ENCODE assay signal across 9 cellular contexts in genomic region chr22:45007946-45008852, GRCh38. TPM values are rescaled to one million over a fixed set of nuclear protein-coding genes. Genes with fewer than 3 reads are reported as not detected.
DNase-seq lines count a peak whose midpoint lies in the region; ATAC-seq, FAIRE-seq and TF ChIP-seq lines count a peak whose summit lies in the region.
"Had no signal": no experiment of that assay in that cellular context is flagged by ENCODE, and none has a peak within 500 bp of the region (broad histone marks: within the 10 kb centered on the region; RNA-seq: fewer than 3 reads in every experiment).

No MANE protein-coding gene starts in this region.

- peaks cover 5% of the 10 kb centered on the region for H3K4me1 Mint-ChIP-seq in MCF 10A (ENCODE audit: insufficient read depth, unreplicated experiment)

- CTCF ChIA-PET in A549 (lab: Yijun Ruan, JAX), result interaction anchor here (1.7 kb wide), 1 partner anchor 15 kb away, joined by 3 read pairs; no protein-coding TSS in a partner anchor
- CTCF ChIA-PET in MCF 10A (lab: Yijun Ruan, JAX), result interaction anchor here (0.6 kb wide), 1 partner anchor 75 kb away, joined by 3 read pairs; no protein-coding TSS in a partner anchor

- H3K9me3 Mint-ChIP-seq in MCF 10A (ENCODE audit: unreplicated experiment), result no peaks in the 10 kb centered on the region

- no peak for TF ChIP-seq RAD21 in A549 (conservative IDR thresholded peaks at IDR 0.05 in 1 of 2, IDR thresholded peaks at IDR 0.05 in 1 of 2)

- TF ChIP-seq CTCF in A549 (IDR thresholded peaks at IDR 0.05) (no peak), MCF 10A (IDR thresholded peaks at IDR 0.05; ENCODE audit: unreplicated experiment) (no peak)

- H3K9ac ChIP-seq in HUES48 (ENCODE audit: low read depth, low read length), result peak overlapping the region; percentile 73

- peak overlapping the region; percentile 97 for H3K4me2 ChIP-seq in A549

- peak overlapping the region; percentile 54 for H3K4me3 Mint-ChIP-seq in MCF 10A (ENCODE audit: unreplicated experiment)

- peak overlapping the region; percentile 66 for H3K4me3 ChIP-seq in A549
- H3K4me3 ChIP-seq in HUES48 (ENCODE audit: low read depth, low read length), result peak overlapping the region; percentile 86

- intact Hi-C loops in MCF 10A (cut with micrococcal nuclease), result no loop called here

- WGBS in A549 (ENCODE audit: missing lambda C conversion rate), result 0% methylated on average over 9 of the region's 87 CpGs

- peaks cover 54% of the 10 kb centered on the region for H3K27me3 Mint-ChIP-seq in MCF 10A (ENCODE audit: insufficient read depth, unreplicated experiment)

- no peak overlapping the region for H3K27ac Mint-ChIP-seq in MCF 10A (ENCODE audit: low read depth, unreplicated experiment)

- POLR2A ChIA-PET in A549 (lab: Yijun Ruan, JAX) (no interaction called here), MCF 10A (lab: Yijun Ruan, JAX) (no interaction called here)

- TF ChIP-seq POLR2A in A549 (IDR thresholded peaks at IDR 0.05; ENCODE audit: low read length), result no peak
- no peak for TF ChIP-seq POLR2A in H54 (IDR thresholded peaks at IDR 0.05; ENCODE audit: low read depth, low read length)

- peak; percentile 39 to 60; a peak in 4 of 6 replicates for ATAC-seq in A549

- no peaks in the 10 kb centered on the region for H3K27me3 ChIP-seq in HUES48 (ENCODE audit: control insufficient read depth, insufficient read depth, low read length)

- peaks cover 16% of the 10 kb centered on the region for H3K36me3 ChIP-seq in HUES48 (ENCODE audit: control insufficient read depth, insufficient read depth, low read length)

- no peaks in the 10 kb centered on the region for H3K4me1 ChIP-seq in A549
- peaks cover 27% of the 10 kb centered on the region for H3K4me1 ChIP-seq in HUES48 (ENCODE audit: control insufficient read depth, insufficient read depth, low read length)

- BruUV-seq in MCF 10A (replicated peaks; lab: Mats Ljungman, UMichigan), result no TSS peak

- no peaks in the 10 kb centered on the region for H3K36me3 Mint-ChIP-seq in MCF 10A (ENCODE audit: insufficient read depth, unreplicated experiment)

- peak; percentile 15 to 43 for DNase-seq in A549 (ENCODE audit: low read depth in 1 of 2, low spot score in 1 of 2)
- DNase-seq in MCF 10A (ENCODE audit: unreplicated experiment), result no peak
- peak; percentile 4 for DNase-seq in myocyte (ENCODE audit: low read depth)
- no peak for DNase-seq in GM03348 (ENCODE audit: low spot score)
- DNase-seq in NCI-H2029 treated with DMSO at 0.1 percent for 48 hours (lab: John Stamatoyannopoulos, UW), result no peak
- DNase-seq in NCI-H526 treated with DMSO at 0.1 percent for 48 hours (lab: John Stamatoyannopoulos, UW), result no peak
- DNase-seq in H54 (ENCODE audit: insufficient read length, low spot score), result no peak

- peak overlapping the region; percentile 61 to 92; a peak in 3 of 6 replicates for H3K27ac ChIP-seq in A549
- peak overlapping the region; percentile 94 for H3K27ac ChIP-seq in HUES48 (ENCODE audit: low read depth, low read length)

- FAIRE-seq in A549 (lab: Jason Lieb, UNC), result no peak
- no peak for FAIRE-seq in H54 (lab: Jason Lieb, UNC)
- FAIRE-seq: TTC549 had no signal

- H3K9me3 ChIP-seq in A549 (no peaks in the 10 kb centered on the region), HUES48 (ENCODE audit: control insufficient read depth, insufficient read depth, low read length) (no peaks in the 10 kb centered on the region)

- TF ChIP-seq EP300 in A549 (IDR thresholded peaks at IDR 0.05), result no peak

TF ChIP-seq in A549, 52 proteins besides CTCF, POLR2A, EP300 and RAD21:
- TF ChIP-seq CBX8 (IDR thresholded peaks at IDR 0.05) (no peak), REST (IDR thresholded peaks at IDR 0.05) (peak; percentile 68; the same call in 1 of the 2 replicates), PBX3 (IDR thresholded peaks at IDR 0.05) (no peak), MAX (IDR thresholded peaks at IDR 0.05) (peak; percentile 36; the same call in 1 of the 2 replicates), NPAS2 (CRISPR knock-in tag; IDR thresholded peaks at IDR 0.05; ENCODE audit: borderline replicate concordance) (no peak)

RNA-seq across cellular contexts. Expression of gene PHF21B, which starts 1.6 kb away (rescaled TPM):
- polyA plus RNA-seq in A549 (2011; rRNA removed), result 0.60 and 0.70 TPM in 2 replicates
- polyA plus RNA-seq in A549 (2012; cell fraction: cytosol; rRNA removed), result 0.59 and 0.63 TPM in 2 replicates
- 1.3 and 1.5 TPM in 2 replicates for polyA plus RNA-seq in A549 (2012; cell fraction: nucleus; rRNA removed)
- polyA plus RNA-seq in A549 (2017; fragmentation: RNase III; extraction: RNeasy Plus Mini Kit Qiagen cat#74134 plus additional on column Dnase treatment), result 0.50 to 0.89 TPM (median 0.86 TPM) in 3 replicates
- polyA minus RNA-seq in A549 (2011; rRNA and poly(A)+ RNA removed), result 0.50 and 1.1 TPM in 2 replicates
- 0.66 and 0.75 TPM in 2 replicates for total RNA-seq in MCF 10A (2022)
- total RNA-seq in myocyte, result 0.35 and 1.9 TPM in 2 replicates
- polyA plus RNA-seq in myocyte (2012), result 0.34 TPM

Comparison
In these comparisons a context has a peak if more than half of its experiments do, and no peak if none do; other contexts are left out.
1. DNase-seq: peak in A549 (2 of 2) and myocyte (single experiment); none in MCF 10A (single experiment), GM03348 (single experiment), NCI-H2029 treated with DMSO at 0.1 percent for 48 hours (single experiment), NCI-H526 treated with DMSO at 0.1 percent for 48 hours (single experiment) and H54 (single experiment).